13 cellular contexts compared by ENCODE assay signal in genomic region chr16:9123401-9123800, GRCh38. TPM values are rescaled to one million over a fixed set of nuclear protein-coding genes. Genes with fewer than 3 reads are reported as not detected.
A peak's percentile ranks its signal among the peaks of the same experiment; 100 is the strongest.
DNase-seq lines count a peak whose midpoint lies in the region; ATAC-seq, FAIRE-seq and TF ChIP-seq lines count a peak whose summit lies in the region.
"Had no signal": no experiment of that assay in that cellular context is flagged by ENCODE, and none has a peak within 500 bp of the region (broad histone marks: within the 10 kb centered on the region; RNA-seq: fewer than 3 reads in every experiment).

No MANE protein-coding gene starts in this region.

- peak overlapping the region; percentile 69 for H3K4me2 ChIP-seq in A549
- H3K4me2 ChIP-seq: neural progenitor cell had no signal

- peak overlapping the region; percentile 22 for H3K9ac ChIP-seq in mucosa of stomach (ENCODE audit: low read length)
- H3K9ac ChIP-seq: neural progenitor cell had no signal

- peaks cover 59% of the 10 kb centered on the region for H3K4me1 Mint-ChIP-seq in activated CD8-positive, alpha-beta T cell treated with anti-CD3 and anti-CD28 coated beads, Interleukin-2, amount 10 ng/mL, durations not matched to agents 7 days and 5 days (ENCODE audit: low read depth)

- no peaks in the 10 kb centered on the region for H3K27me3 Mint-ChIP-seq in activated CD8-positive, alpha-beta T cell treated with anti-CD3 and anti-CD28 coated beads, Interleukin-2, amount 10 ng/mL, durations not matched to agents 7 days and 5 days (ENCODE audit: low read depth)

- H3K4me1 ChIP-seq in A549: peaks cover 70% of the 10 kb centered on the region
- H3K4me1 ChIP-seq in mucosa of stomach (ENCODE audit: control insufficient read depth, insufficient read depth, low read length): peaks cover 40% of the 10 kb centered on the region
- peaks cover 0 to 90% (median 8%) of the 10 kb centered on the region in 3 donors for H3K4me1 ChIP-seq in gastroesophageal sphincter
- H3K4me1 ChIP-seq: neural progenitor cell had no signal

- no peaks in the 10 kb centered on the region for H3K9me3 ChIP-seq in A549
- no peaks in the 10 kb centered on the region for H3K9me3 ChIP-seq in mucosa of stomach (ENCODE audit: control insufficient read depth, low read length)
- H3K9me3 ChIP-seq in gastroesophageal sphincter: no peaks in the 10 kb centered on the region
- H3K9me3 ChIP-seq: esophagus muscularis mucosa, right lobe of liver had no signal

- peak overlapping the region; percentile 69 to 87 for H3K27ac ChIP-seq in A549
- no peak overlapping the region for H3K27ac ChIP-seq in gastroesophageal sphincter
- H3K27ac ChIP-seq: esophagus muscularis mucosa, neural progenitor cell, right lobe of liver had no signal

- H3K4me3 ChIP-seq in A549 (no peak overlapping the region), mucosa of stomach (ENCODE audit: low read length) (no peak overlapping the region), gastroesophageal sphincter (no peak overlapping the region)
- H3K4me3 ChIP-seq: esophagus muscularis mucosa, neural progenitor cell, right lobe of liver had no signal

- ATAC-seq in A549: no peak
- ATAC-seq in activated CD8-positive, alpha-beta T cell treated with anti-CD3 and anti-CD28 coated beads, Interleukin-2, amount 10 ng/mL, durations not matched to agents 7 days and 5 days: no peak
- ATAC-seq in gastroesophageal sphincter: no peak
- no peak for ATAC-seq in HG02852 (IDR thresholded peaks at IDR 0.05; ENCODE audit: unreplicated experiment)
- no peak for ATAC-seq in GM18907 (IDR thresholded peaks at IDR 0.05; ENCODE audit: unreplicated experiment)

- no peaks in the 10 kb centered on the region for H3K9me3 Mint-ChIP-seq in activated CD8-positive, alpha-beta T cell treated with anti-CD3 and anti-CD28 coated beads, Interleukin-2, amount 10 ng/mL, durations not matched to agents 7 days and 5 days (ENCODE audit: insufficient read depth)
- H3K9me3 Mint-ChIP-seq: neural progenitor cell had no signal

- peak overlapping the region; percentile 41 for H3K27ac Mint-ChIP-seq in activated CD8-positive, alpha-beta T cell treated with anti-CD3 and anti-CD28 coated beads, Interleukin-2, amount 10 ng/mL, durations not matched to agents 7 days and 5 days
- H3K27ac Mint-ChIP-seq: neural progenitor cell had no signal

- H3K36me3 ChIP-seq in mucosa of stomach (ENCODE audit: control insufficient read depth, insufficient read depth, low read length): no peaks in the 10 kb centered on the region
- H3K36me3 ChIP-seq in gastroesophageal sphincter: peaks cover 0 to 38% of the 10 kb centered on the region in 2 donors

- FAIRE-seq in A549 (lab: Jason Lieb, UNC): no peak
- FAIRE-seq: colon had no signal

- H3K36me3 Mint-ChIP-seq in activated CD8-positive, alpha-beta T cell treated with anti-CD3 and anti-CD28 coated beads, Interleukin-2, amount 10 ng/mL, durations not matched to agents 7 days and 5 days (ENCODE audit: low read depth): peaks cover 49% of the 10 kb centered on the region

- WGBS in A549 (ENCODE audit: missing lambda C conversion rate): 81% methylated on average over 7 of the region's 7 CpGs
- 87 to 97% methylated on average over 4 to 6 of the region's 7 CpGs for WGBS in gastroesophageal sphincter (ENCODE audit: low coverage in 1 of 2), 2 donors

- H3K27me3 ChIP-seq in mucosa of stomach (ENCODE audit: control insufficient read depth, insufficient read depth, low read length) (no peaks in the 10 kb centered on the region), gastroesophageal sphincter (no peaks in the 10 kb centered on the region)
- H3K27me3 ChIP-seq: esophagus muscularis mucosa, neural progenitor cell, right lobe of liver had no signal

- TF ChIP-seq CTCF in A549 (IDR thresholded peaks at IDR 0.05) (no peak), gastroesophageal sphincter (IDR thresholded peaks at IDR 0.05) (no peak)

- TF ChIP-seq POLR2A in A549 (IDR thresholded peaks at IDR 0.05; ENCODE audit: low read length): no peak
- TF ChIP-seq POLR2A in GM18951 (IDR thresholded peaks at IDR 0.05; ENCODE audit: extremely low read depth, insufficient read depth, insufficient read length): peak; percentile 8
- no peak for TF ChIP-seq POLR2A in gastroesophageal sphincter (IDR thresholded peaks at IDR 0.05)

- POLR2A ChIA-PET in A549 (lab: Yijun Ruan, JAX): no interaction called here
- POLR2A ChIA-PET in activated CD8-positive, alpha-beta T cell treated with anti-CD3 and anti-CD28 coated beads, Interleukin-2, amount 10 ng/mL, durations not matched to agents 7 days and 5 days (lab: Charles Lee): no interaction called here

- no peak for DNase-seq in A549 (ENCODE audit: low read depth in 1 of 2, low spot score in 1 of 2)
- no peak for DNase-seq in activated CD8-positive, alpha-beta T cell treated with anti-CD3 and anti-CD28 coated beads, Interleukin-2, amount 10 ng/mL, durations not matched to agents 7 days and 5 days
- DNase-seq in germinal center (ENCODE audit: low spot score): no peak
- DNase-seq: activated CD4-positive, CD25-positive, alpha-beta regulatory T cell treated with anti-CD3 and anti-CD28 coated beads, Interleukin-2, amount 50 U/mL, for 72 hours had no signal

- no peak for TF ChIP-seq RAD21 in A549 (conservative IDR thresholded peaks at IDR 0.05 in 1 of 2, IDR thresholded peaks at IDR 0.05 in 1 of 2)

- in situ Hi-C loops in GM18951 (cut with MboI; ENCODE audit: low sequenced_read_pairs, unreplicated experiment): no loop called here

- H3K4me3 Mint-ChIP-seq in activated CD8-positive, alpha-beta T cell treated with anti-CD3 and anti-CD28 coated beads, Interleukin-2, amount 10 ng/mL, durations not matched to agents 7 days and 5 days: no peak overlapping the region
- H3K4me3 Mint-ChIP-seq: neural progenitor cell had no signal

- TF ChIP-seq EP300 in A549 (IDR thresholded peaks at IDR 0.05): no peak
- no peak for TF ChIP-seq EP300 in gastroesophageal sphincter (IDR thresholded peaks at IDR 0.05)

- CTCF ChIA-PET in A549 (lab: Yijun Ruan, JAX): interaction anchor here (1.4 kb wide), 1 partner anchor 11 kb away, joined by 3 read pairs; no protein-coding TSS in a partner anchor
- CTCF ChIA-PET in activated CD8-positive, alpha-beta T cell treated with anti-CD3 and anti-CD28 coated beads, Interleukin-2, amount 10 ng/mL, durations not matched to agents 7 days and 5 days (lab: Charles Lee): interaction anchor here (1.2 kb wide), 1 partner anchor 250 kb away, joined by 3 read pairs; no protein-coding TSS in a partner anchor

TF ChIP-seq in A549, 52 proteins besides CTCF, POLR2A, EP300 and RAD21:
- TF ChIP-seq, protein P1, sequence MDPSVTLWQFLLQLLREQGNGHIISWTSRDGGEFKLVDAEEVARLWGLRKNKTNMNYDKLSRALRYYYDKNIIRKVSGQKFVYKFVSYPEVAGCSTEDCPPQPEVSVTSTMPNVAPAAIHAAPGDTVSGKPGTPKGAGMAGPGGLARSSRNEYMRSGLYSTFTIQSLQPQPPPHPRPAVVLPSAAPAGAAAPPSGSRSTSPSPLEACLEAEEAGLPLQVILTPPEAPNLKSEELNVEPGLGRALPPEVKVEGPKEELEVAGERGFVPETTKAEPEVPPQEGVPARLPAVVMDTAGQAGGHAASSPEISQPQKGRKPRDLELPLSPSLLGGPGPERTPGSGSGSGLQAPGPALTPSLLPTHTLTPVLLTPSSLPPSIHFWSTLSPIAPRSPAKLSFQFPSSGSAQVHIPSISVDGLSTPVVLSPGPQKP (IDR thresholded peaks at IDR 0.05; ENCODE audit: low read depth, low read length): no peak
- TF ChIP-seq HEYL (CRISPR knock-in tag; IDR thresholded peaks at IDR 0.05): 0 out of 2 replicates have a peak, but pooled peaks have one; percentile 27

RNA-seq across cellular contexts. Expression of gene HAPSTR1, which starts 32.0 kb away (rescaled TPM):
- polyA plus RNA-seq in A549 (2011; rRNA removed): 36.9 and 41.8 TPM in 2 replicates
- 6.9 and 8.8 TPM in 2 replicates for polyA plus RNA-seq in A549 (2012; cell fraction: cytosol; rRNA removed)
- polyA plus RNA-seq in A549 (2012; cell fraction: nucleus; rRNA removed): 5.1 and 9.1 TPM in 2 replicates
- 22.4 to 24.4 TPM (median 22.9 TPM) in 3 replicates for polyA plus RNA-seq in A549 (2017; fragmentation: RNase III; extraction: RNeasy Plus Mini Kit Qiagen cat#74134 plus additional on column Dnase treatment)
- 42.9 and 44.1 TPM in 2 replicates for polyA minus RNA-seq in A549 (2011; rRNA and poly(A)+ RNA removed)
- total RNA-seq in activated CD8-positive, alpha-beta T cell treated with anti-CD3 and anti-CD28 coated beads, Interleukin-2, amount 10 ng/mL, durations not matched to agents 7 days and 5 days: 10 to 100 TPM; 55.8 to 60.4 TPM
- 10 to 100 TPM; 58.9 to 78.3 (median 64.7) TPM for total RNA-seq in gastroesophageal sphincter

Comparison
In these comparisons a context has a peak if more than half of its experiments do, and no peak if none do; other contexts are left out.
1. H3K27ac ChIP-seq: peak in A549 (2 of 2); none in gastroesophageal sphincter (0 of 4).